In genomic region chr2:44277541-44277940, GRCh38 we compare ENCODE assay signal across 1 cellular context.
TF ChIP-seq lines count a peak whose summit lies in the region.

No MANE protein-coding gene starts in this region.

TF ChIP-seq in GM23338, 12 proteins besides CTCF, POLR2A, EP300 and RAD21 (continued from another document):
- TF ChIP-seq REST (IDR thresholded peaks at IDR 0.05; ENCODE audit: unreplicated experiment) (no peak), NANOG (IDR thresholded peaks at IDR 0.05; ENCODE audit: borderline replicate concordance) (no peak), POLR2AphosphoS5 (IDR thresholded peaks at IDR 0.05; ENCODE audit: low read depth) (no peak), EZH2 (IDR thresholded peaks at IDR 0.05; ENCODE audit: low read depth, unreplicated experiment) (no peak), STAT1 (IDR thresholded peaks at IDR 0.05; ENCODE audit: unreplicated experiment) (no peak), ZNF462 (CRISPR knock-in tag; IDR thresholded peaks at IDR 0.05) (no peak), ZNF114 (CRISPR knock-in tag; IDR thresholded peaks at IDR 0.05) (no peak), ETS1 (IDR thresholded peaks at IDR 0.05) (no peak), ZNF331 (CRISPR knock-in tag; IDR thresholded peaks at IDR 0.05; ENCODE audit: low read depth) (no peak)
